In genomic region chr1:221217029-221217428, GRCh38 we compare ENCODE assay signal across 17 cellular contexts.
A peak's percentile ranks its signal among the peaks of the same experiment; 100 is the strongest.
DNase-seq lines count a peak whose midpoint lies in the region; ATAC-seq, FAIRE-seq and TF ChIP-seq lines count a peak whose summit lies in the region.
"Had no signal": no experiment of that assay in that cellular context is flagged by ENCODE, and none has a peak within 500 bp of the region (broad histone marks: within the 10 kb centered on the region; RNA-seq: fewer than 3 reads in every experiment).

No MANE protein-coding gene starts in this region.

- DNase-seq in A172 (ENCODE audit: low spot score) (peak; percentile 7), HCEC 1CT (peak; percentile 7), cardiac fibroblast (ENCODE audit: low read depth in 2 of 2) (peak; percentile 7 to 22), anterior cingulate cortex (lab: John Stamatoyannopoulos, UW) (no peak), NCI-H1436 (lab: John Stamatoyannopoulos, UW) (no peak)
- DNase-seq: activated CD4-positive, alpha-beta memory T cell treated with anti-CD3 and anti-CD28 coated beads, Interleukin-2, amount 10 ng/mL, durations not matched to agents 7 days and 5 days; DMS 273 treated with DMSO at 0.1 percent for 48 hours; mesenchymal stem cell; NCI-H1694 treated with DMSO at 0.1 percent for 48 hours; NCI-H526; occipital lobe; SHP77 had no signal

- no peak overlapping the region for H3K4me3 ChIP-seq in cardiac fibroblast (replicated peaks in 1 of 2; ENCODE audit: low read depth in 2 of 2, low read length in 2 of 2)
- H3K4me3 ChIP-seq: cardiac muscle cell, tibial nerve had no signal

- FAIRE-seq in islet of Langerhans (lab: Jason Lieb, UNC) = peak; percentile 97

- TF ChIP-seq CTCF in cardiac fibroblast (IDR thresholded peaks at IDR 0.05; ENCODE audit: low read depth, low read length) = no peak

- ATAC-seq in GM21390 (IDR thresholded peaks at IDR 0.05; ENCODE audit: unreplicated experiment) = no peak
- ATAC-seq in HG03175 (IDR thresholded peaks at IDR 0.05; ENCODE audit: unreplicated experiment) = no peak

Comparison
In these comparisons a context has a peak if more than half of its experiments do, and no peak if none do; other contexts are left out.
1. DNase-seq: peak in A172 (single experiment), HCEC 1CT (single experiment) and cardiac fibroblast (2 of 2); none in anterior cingulate cortex (0 of 58) and NCI-H1436 (single experiment).